Comparison of ENCODE assay signal across 15 cellular contexts in the genomic region with DNA sequence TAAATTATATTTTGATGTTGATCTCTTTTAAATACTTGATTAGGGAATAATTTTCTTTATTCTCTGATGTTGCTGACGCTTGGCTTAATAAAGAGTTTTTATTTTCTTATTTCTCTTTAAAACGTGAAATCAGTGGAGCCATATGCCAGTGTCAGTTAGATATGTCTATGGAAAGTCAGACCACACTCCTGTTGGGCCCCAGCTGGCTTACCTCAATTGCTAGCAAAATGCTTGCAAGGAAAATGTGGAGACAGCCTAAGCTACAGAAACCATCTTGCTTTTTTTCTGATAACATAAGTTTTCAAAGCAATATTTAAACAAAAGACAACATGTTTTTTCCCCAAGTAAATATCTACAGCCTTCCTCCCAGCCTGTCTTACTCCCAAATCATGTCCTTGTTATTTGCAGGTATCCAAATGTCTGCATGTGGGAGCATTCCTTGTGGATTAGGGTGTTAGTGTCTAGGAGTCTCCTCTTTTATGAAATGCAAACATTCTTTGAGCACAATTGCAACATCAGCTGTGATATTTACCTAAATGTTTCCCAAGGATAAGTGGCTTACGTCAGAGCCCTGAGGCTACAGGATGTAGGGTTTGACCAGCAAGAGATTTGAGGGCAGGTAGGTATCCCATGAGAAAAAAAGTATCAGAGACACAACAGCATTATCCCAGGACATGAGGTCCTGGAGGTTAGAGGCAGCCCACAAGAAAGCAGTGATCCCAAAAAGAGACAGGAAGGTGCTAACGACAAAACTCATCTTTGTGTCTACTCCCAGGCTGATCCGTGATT.
DNase-seq lines count a peak whose midpoint lies in the region; ATAC-seq, FAIRE-seq and TF ChIP-seq lines count a peak whose summit lies in the region.
"Had no signal": no experiment of that assay in that cellular context is flagged by ENCODE, and none has a peak within 500 bp of the region (broad histone marks: within the 10 kb centered on the region; RNA-seq: fewer than 3 reads in every experiment).

No MANE protein-coding gene starts in this region.

- DNase-seq in COR-L47 (lab: John Stamatoyannopoulos, UW) (peak; percentile 8), NCI-H1417 treated with DMSO at 0.1 percent for 48 hours (lab: John Stamatoyannopoulos, UW) (peak; percentile 8), adipocyte (ENCODE audit: low read depth) (peak; percentile 52), left lung (no peak), kidney (no peak), heart right ventricle (no peak)
- DNase-seq: activated CD4-positive, alpha-beta T cell treated with anti-CD3 and anti-CD28 coated beads for 36 hours; NCI-H2081 treated with DMSO at 0.1 percent for 48 hours; testis had no signal

- no peak for FAIRE-seq in kidney (lab: Jason Lieb, UNC)
- FAIRE-seq: colon had no signal

- H3K9me3 ChIP-seq in adipocyte (ENCODE audit: control insufficient read depth, low read length) (peaks cover 2% of the 10 kb centered on the region), left lung (no peaks in the 10 kb centered on the region), kidney (ENCODE audit: control insufficient read depth in 1 of 2, low read length in 2 of 2) (peaks cover under 1 to 2% of the 10 kb centered on the region in 2 donors), heart right ventricle (peaks cover 0 to 7% (median under 1%) of the 10 kb centered on the region in 11 donors)
- H3K9me3 ChIP-seq: psoas muscle, testis had no signal

- intact Hi-C loops in left lung (cut with DNase I) (no loop called here), kidney (cut with DNase I) (no loop called here), heart right ventricle (cut with DNase I) (no loop called here)

- peaks cover 18% of the 10 kb centered on the region for H3K4me1 ChIP-seq in adipocyte (ENCODE audit: control insufficient read depth, insufficient read depth, low read length)
- H3K4me1 ChIP-seq in left lung: peaks cover 6 to 14% of the 10 kb centered on the region in 2 donors
- peaks cover 2 to 7% of the 10 kb centered on the region in 2 donors for H3K4me1 ChIP-seq in kidney (ENCODE audit: control insufficient read depth in 1 of 2, insufficient read depth in 1 of 2, low read depth in 1 of 2, low read length in 2 of 2)
- peaks cover 0 to 9% (median 0%) of the 10 kb centered on the region in 9 donors for H3K4me1 ChIP-seq in heart right ventricle
- H3K4me1 ChIP-seq: BLaER1, testis had no signal

- 65 to 75% methylated on average over 5 of the region's 5 CpGs for WGBS in heart right ventricle, 2 donors

- H3K27me3 ChIP-seq in adipocyte (replicated peaks; ENCODE audit: control insufficient read depth, insufficient read depth, low read length) (no peaks in the 10 kb centered on the region), left lung (no peaks in the 10 kb centered on the region), heart right ventricle (peaks cover 0 to 5% (median 0%) of the 10 kb centered on the region in 7 donors)
- H3K27me3 ChIP-seq: BLaER1, testis had no signal

- ATAC-seq in left lung: peak; percentile 69
- no peak for ATAC-seq in HG02981 (IDR thresholded peaks at IDR 0.05; ENCODE audit: unreplicated experiment)
- ATAC-seq in HG02852 (IDR thresholded peaks at IDR 0.05; ENCODE audit: unreplicated experiment): no peak
- ATAC-seq in heart right ventricle: no peak
- ATAC-seq: activated CD4-positive, alpha-beta T cell treated with anti-CD3 and anti-CD28 coated beads for 36 hours had no signal

- TF ChIP-seq CTCF in left lung (IDR thresholded peaks at IDR 0.05): no peak
- TF ChIP-seq CTCF in kidney (IDR thresholded peaks at IDR 0.05; ENCODE audit: borderline replicate concordance, extremely low read depth, insufficient read depth): no peak
- TF ChIP-seq CTCF in heart right ventricle (IDR thresholded peaks at IDR 0.05): no peak

- H3K27ac ChIP-seq in left lung: peak overlapping the region in 1 of 2 donors; percentile 21
- no peak overlapping the region for H3K27ac ChIP-seq in kidney (ENCODE audit: low read depth in 2 of 2, low read length in 2 of 2)
- no peak overlapping the region for H3K27ac ChIP-seq in heart right ventricle
- H3K27ac ChIP-seq: BLaER1, psoas muscle, SK-N-MC, testis had no signal

- no peak overlapping the region for H3K9ac ChIP-seq in adipocyte (ENCODE audit: low read length)
- no peak overlapping the region for H3K9ac ChIP-seq in kidney (ENCODE audit: low read length in 2 of 2)
- H3K9ac ChIP-seq: BLaER1 had no signal

- H3K4me3 ChIP-seq in adipocyte (ENCODE audit: low read length): no peak overlapping the region
- no peak overlapping the region for H3K4me3 ChIP-seq in left lung
- H3K4me3 ChIP-seq in kidney (ENCODE audit: low read length in 2 of 2): no peak overlapping the region
- H3K4me3 ChIP-seq in heart right ventricle: no peak overlapping the region
- H3K4me3 ChIP-seq: BLaER1, psoas muscle, SK-N-MC, testis had no signal

- H3K36me3 ChIP-seq in adipocyte (ENCODE audit: control insufficient read depth, insufficient read depth, low read length, severe bottlenecking) (no peaks in the 10 kb centered on the region), left lung (no peaks in the 10 kb centered on the region), kidney (ENCODE audit: control insufficient read depth in 1 of 2, insufficient read depth in 2 of 2, low read length in 2 of 2) (no peaks in the 10 kb centered on the region), heart right ventricle (no peaks in the 10 kb centered on the region)
- H3K36me3 ChIP-seq: BLaER1 had no signal

Comparison
In these comparisons a context has a peak if more than half of its experiments do, and no peak if none do; other contexts are left out.
1. DNase-seq: peak in COR-L47 (single experiment), NCI-H1417 treated with DMSO at 0.1 percent for 48 hours (single experiment) and adipocyte (single experiment); none in left lung (0 of 2), kidney (single experiment) and heart right ventricle (0 of 2).